Comparison of ENCODE assay signal across 16 cellular contexts in genomic region chr5:173730610-173731302, GRCh38.
"Had no signal": no experiment of that assay in that cellular context is flagged by ENCODE, and none has a peak within 500 bp of the region (broad histone marks: within the 10 kb centered on the region; RNA-seq: fewer than 3 reads in every experiment).

No MANE protein-coding gene starts in this region.

- H3K4me3 ChIP-seq: ovary, vagina had no signal

- H3K36me3 Mint-ChIP-seq: activated CD8-positive, alpha-beta memory T cell treated with anti-CD3 and anti-CD28 coated beads, Interleukin-2, amount 10 ng/mL, durations not matched to agents 7 days and 5 days; activated naive CD8-positive, alpha-beta T cell; natural killer cell treated with Interleukin-12 subunit alpha and Interleukin-12 subunit beta and Interleukin-15 and Interleukin-18, amount 100 ng/mL, for 72 hours had no signal

- H3K4me1 Mint-ChIP-seq: activated CD8-positive, alpha-beta memory T cell treated with anti-CD3 and anti-CD28 coated beads, Interleukin-2, amount 10 ng/mL, durations not matched to agents 7 days and 5 days; stimulated activated naive CD8-positive, alpha-beta T cell treated with anti-CD3 and anti-CD28 coated beads, Interleukin-15, amount 100 ng/mL, for 72 hours had no signal

- H3K36me3 ChIP-seq: ovary, vagina had no signal

- H3K9me3 Mint-ChIP-seq: natural killer cell treated with Interleukin-12 subunit alpha and Interleukin-12 subunit beta and Interleukin-15 and Interleukin-18, amount 100 ng/mL, for 72 hours; stimulated activated naive CD8-positive, alpha-beta T cell treated with anti-CD3 and anti-CD28 coated beads, Interleukin-15, amount 100 ng/mL, for 72 hours had no signal

- DNase-seq: activated CD4-positive, alpha-beta T cell treated with anti-CD3 and anti-CD28 coated beads for 1 hour; activated CD4-positive, alpha-beta T cell treated with anti-CD3 and anti-CD28 coated beads, Interleukin-2, amount 50 U/mL, for 48 hours; activated CD8-positive, alpha-beta memory T cell treated with anti-CD3 and anti-CD28 coated beads, Interleukin-2, amount 10 ng/mL, durations not matched to agents 7 days and 5 days; activated effector memory CD4-positive, alpha-beta T cell treated with anti-CD3 and anti-CD28 coated beads, Interleukin-2, amount 50 U/mL, for 16 hours; activated T-cell treated with anti-CD3 and anti-CD28 coated beads, Interleukin-2, amount 50 U/mL, for 24 hours; amygdala; hypothalamus; mammary epithelial cell; ovary; stimulated activated CD4-positive, alpha-beta T cell treated with anti-CD3 and anti-CD28 coated beads, Interleukin-4, amount 100 ng/mL, for 1 hour; stimulated activated CD8-positive, alpha-beta memory T cell treated with anti-CD3 and anti-CD28 coated beads, Interleukin-4, amount 100 ng/mL, for 48 hours; stimulated activated naive CD8-positive, alpha-beta T cell treated with anti-CD3 and anti-CD28 coated beads, Interleukin-15, amount 100 ng/mL, for 72 hours; T-helper 9 cell had no signal

- ATAC-seq: activated CD8-positive, alpha-beta memory T cell treated with anti-CD3 and anti-CD28 coated beads, Interleukin-2, amount 10 ng/mL, durations not matched to agents 7 days and 5 days; stimulated activated naive CD8-positive, alpha-beta T cell treated with anti-CD3 and anti-CD28 coated beads, Interleukin-15, amount 100 ng/mL, for 72 hours had no signal

- H3K27ac ChIP-seq: ovary, vagina had no signal

- H3K27ac Mint-ChIP-seq: activated CD8-positive, alpha-beta memory T cell treated with anti-CD3 and anti-CD28 coated beads, Interleukin-2, amount 10 ng/mL, durations not matched to agents 7 days and 5 days; activated naive CD8-positive, alpha-beta T cell; activated T-cell treated with anti-CD3 and anti-CD28 coated beads, Interleukin-2, amount 50 U/mL, for 24 hours; natural killer cell treated with Interleukin-12 subunit alpha and Interleukin-12 subunit beta and Interleukin-15 and Interleukin-18, amount 100 ng/mL, for 72 hours had no signal

- H3K27me3 Mint-ChIP-seq: activated naive CD8-positive, alpha-beta T cell; activated T-cell treated with anti-CD3 and anti-CD28 coated beads, Interleukin-2, amount 50 U/mL, for 24 hours; stimulated activated naive CD8-positive, alpha-beta T cell treated with anti-CD3 and anti-CD28 coated beads, Interleukin-15, amount 100 ng/mL, for 72 hours had no signal

- H3K27me3 ChIP-seq: ovary, vagina had no signal

- H3K4me3 Mint-ChIP-seq: activated CD8-positive, alpha-beta memory T cell treated with anti-CD3 and anti-CD28 coated beads, Interleukin-2, amount 10 ng/mL, durations not matched to agents 7 days and 5 days; activated naive CD8-positive, alpha-beta T cell; activated T-cell treated with anti-CD3 and anti-CD28 coated beads, Interleukin-2, amount 50 U/mL, for 24 hours; natural killer cell treated with Interleukin-12 subunit alpha and Interleukin-12 subunit beta and Interleukin-15 and Interleukin-18, amount 100 ng/mL, for 72 hours; stimulated activated naive CD8-positive, alpha-beta T cell treated with anti-CD3 and anti-CD28 coated beads, Interleukin-15, amount 100 ng/mL, for 72 hours had no signal

- H3K9me3 ChIP-seq: ovary, vagina had no signal
